Comparison of ENCODE assay signal across 36 cellular contexts in the genomic region with DNA sequence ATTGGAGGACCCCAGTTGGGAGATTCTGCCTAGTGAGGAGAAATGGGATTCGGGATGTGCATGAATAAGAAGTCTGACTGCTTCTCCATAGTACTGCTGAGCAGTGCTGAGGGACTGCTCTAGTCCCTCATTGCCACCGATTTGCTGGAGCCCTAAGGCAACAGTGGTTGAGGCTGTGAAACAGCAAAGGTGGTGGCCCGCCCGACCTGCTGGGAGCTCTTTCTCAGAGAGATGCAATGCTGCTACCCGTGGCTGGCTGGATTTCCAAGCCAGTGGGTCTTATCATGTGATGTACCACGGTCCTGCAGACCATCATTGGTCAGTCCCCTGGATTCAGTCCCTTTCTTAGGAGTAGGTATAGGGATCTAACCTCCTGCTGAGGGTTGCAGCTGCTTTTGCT. TPM values are rescaled to one million over a fixed set of nuclear protein-coding genes. Genes with fewer than 3 reads are reported as not detected.
"Had no signal": no experiment of that assay in that cellular context is flagged by ENCODE, and none has a peak within 500 bp of the region (broad histone marks: within the 10 kb centered on the region; RNA-seq: fewer than 3 reads in every experiment).

No MANE protein-coding gene starts in this region.

- H3K36me3 Mint-ChIP-seq: activated CD4-positive, alpha-beta memory T cell treated with anti-CD3 and anti-CD28 coated beads for 36 hours; activated naive CD4-positive, alpha-beta T cell treated with anti-CD3 and anti-CD28 coated beads, Interleukin-2, amount 50 U/mL, for 72 hours; activated naive CD8-positive, alpha-beta T cell treated with anti-CD3 and anti-CD28 coated beads for 36 hours had no signal

- DNase-seq: activated B cell treated with CpG ODN at 0.5 μM for 24 hours; activated CD4-positive, alpha-beta memory T cell treated with anti-CD3 and anti-CD28 coated beads for 36 hours; activated CD4-positive, alpha-beta T cell treated with anti-CD3 and anti-CD28 coated beads for 4 hours; activated CD4-positive, alpha-beta T cell treated with anti-CD3 and anti-CD28 coated beads, Interleukin-2, amount 10 ng/mL, durations not matched to agents 24 days and 14 days; activated CD4-positive, alpha-beta T cell treated with anti-CD3 and anti-CD28 coated beads, Interleukin-2, amount 50 U/mL, for 1 hour; activated CD4-positive, alpha-beta T cell treated with anti-CD3 and anti-CD28 coated beads, Interleukin-2, amount 50 U/mL, for 4 hours; activated CD4-positive, CD25-positive, alpha-beta regulatory T cell treated with anti-CD3 and anti-CD28 coated beads, Interleukin-2, amount 50 U/mL, for 72 hours; activated CD8-positive, alpha-beta memory T cell treated with anti-CD3 and anti-CD28 coated beads, Interleukin-2, amount 50 U/mL, for 4 hours; activated CD8-positive, alpha-beta T cell treated with anti-CD3 and anti-CD28 coated beads for 36 hours; activated effector memory CD4-positive, alpha-beta T cell treated with anti-CD3 and anti-CD28 coated beads, Interleukin-2, amount 50 U/mL, for 16 hours; activated gamma-delta T cell treated with Interleukin-2 at 50 U/mL for 16 hours; activated naive CD4-positive, alpha-beta T cell; activated naive CD4-positive, alpha-beta T cell treated with anti-CD3 and anti-CD28 coated beads for 36 hours; activated naive CD4-positive, alpha-beta T cell treated with anti-CD3 and anti-CD28 coated beads, Interleukin-2, amount 50 U/mL, for 16 hours; activated naive CD8-positive, alpha-beta T cell treated with anti-CD3 and anti-CD28 coated beads for 36 hours; activated T-cell treated with anti-CD3 and anti-CD28 coated beads for 4 hours; activated T-cell treated with anti-CD3 and anti-CD28 coated beads, Interleukin-2, amount 50 U/mL, for 1 hour; activated T-cell treated with anti-CD3 and anti-CD28 coated beads, Interleukin-2, amount 50 U/mL, for 4 hours; activated T-cell treated with anti-CD3 and anti-CD28 coated beads, Interleukin-2, amount 50 U/mL, for 72 hours; adrenal gland; amniotic stem cell; body of pancreas; brain microvascular endothelial cell; central memory CD4-positive, alpha-beta T cell; T-helper 1 cell; T-helper 2 cell; T-helper 9 cell had no signal

- H3K27ac ChIP-seq: adrenal gland, body of pancreas, brain microvascular endothelial cell, breast epithelium, VCaP had no signal

- H3K4me3 Mint-ChIP-seq: activated B cell treated with CpG ODN at 0.5 μM for 24 hours; activated CD4-positive, alpha-beta memory T cell treated with anti-CD3 and anti-CD28 coated beads for 36 hours; activated CD4-positive, alpha-beta T cell treated with anti-CD3 and anti-CD28 coated beads, Interleukin-2, amount 10 ng/mL, durations not matched to agents 24 days and 14 days; activated CD8-positive, alpha-beta T cell treated with anti-CD3 and anti-CD28 coated beads for 36 hours; activated naive CD4-positive, alpha-beta T cell treated with anti-CD3 and anti-CD28 coated beads for 36 hours; activated naive CD8-positive, alpha-beta T cell treated with anti-CD3 and anti-CD28 coated beads for 36 hours; activated T-cell treated with anti-CD3 and anti-CD28 coated beads, Interleukin-2, amount 50 U/mL, for 4 hours; activated T-cell treated with anti-CD3 and anti-CD28 coated beads, Interleukin-2, amount 50 U/mL, for 72 hours; activated T-helper 1 cell treated with anti-CD3 and anti-CD28 coated beads, Interleukin-12 subunit alpha, Interleukin-12 subunit beta, Interleukin-2, Interleukin-4 antibody, amounts not matched to agents 30 ng/mL and 10 ng/mL and 1 ng/mL, durations not matched to agents 14 hours and 24 hours and 36 hours; activated T-helper 17 cell treated with anti-CD3 and anti-CD28 coated beads, Interleukin-2, amount 50 U/mL, for 72 hours; T-helper 1 cell treated with Interleukin-12 subunit alpha and Interleukin-12 subunit beta and Interleukin-4 antibody, amounts not matched to agents 30 μg/mL and 1 μg/mL, for 36 hours; T-helper 2 cell treated with Interferon-gamma antibody and Interleukin-4, amounts not matched to agents 5 μg/mL and 100 μg/mL, for 36 hours had no signal

- H3K9me3 Mint-ChIP-seq: activated CD4-positive, alpha-beta memory T cell treated with anti-CD3 and anti-CD28 coated beads for 36 hours; activated CD4-positive, alpha-beta T cell treated with anti-CD3 and anti-CD28 coated beads, Interleukin-2, amount 10 ng/mL, durations not matched to agents 24 days and 14 days; activated CD8-positive, alpha-beta T cell treated with anti-CD3 and anti-CD28 coated beads for 36 hours; activated naive CD4-positive, alpha-beta T cell treated with anti-CD3 and anti-CD28 coated beads for 36 hours; activated T-cell treated with anti-CD3 and anti-CD28 coated beads, Interleukin-2, amount 50 U/mL, for 4 hours; activated T-cell treated with anti-CD3 and anti-CD28 coated beads, Interleukin-2, amount 50 U/mL, for 72 hours; activated T-helper 1 cell treated with anti-CD3 and anti-CD28 coated beads, Interleukin-12 subunit alpha, Interleukin-12 subunit beta, Interleukin-2, Interleukin-4 antibody, amounts not matched to agents 30 ng/mL and 10 ng/mL and 1 ng/mL, durations not matched to agents 14 hours and 24 hours and 36 hours; activated T-helper 17 cell treated with anti-CD3 and anti-CD28 coated beads, Interleukin-2, amount 50 U/mL, for 72 hours; T-helper 2 cell treated with Interferon-gamma antibody and Interleukin-4, amounts not matched to agents 5 μg/mL and 100 μg/mL, for 36 hours had no signal

- H3K4me1 Mint-ChIP-seq: activated CD4-positive, alpha-beta T cell treated with anti-CD3 and anti-CD28 coated beads, Interleukin-2, amount 10 ng/mL, durations not matched to agents 24 days and 14 days; activated naive CD8-positive, alpha-beta T cell treated with anti-CD3 and anti-CD28 coated beads for 36 hours; activated T-helper 17 cell treated with anti-CD3 and anti-CD28 coated beads, Interleukin-2, amount 50 U/mL, for 72 hours had no signal

- H3K9me3 ChIP-seq: adrenal gland, body of pancreas, breast epithelium had no signal

- H3K27ac Mint-ChIP-seq: activated B cell treated with CpG ODN at 0.5 μM for 24 hours; activated CD4-positive, alpha-beta memory T cell treated with anti-CD3 and anti-CD28 coated beads for 36 hours; activated CD4-positive, alpha-beta T cell treated with anti-CD3 and anti-CD28 coated beads, Interleukin-2, amount 10 ng/mL, durations not matched to agents 24 days and 14 days; activated CD8-positive, alpha-beta T cell treated with anti-CD3 and anti-CD28 coated beads for 36 hours; activated naive CD4-positive, alpha-beta T cell treated with anti-CD3 and anti-CD28 coated beads for 36 hours; activated naive CD4-positive, alpha-beta T cell treated with anti-CD3 and anti-CD28 coated beads, Interleukin-2, amount 50 U/mL, for 72 hours; activated naive CD8-positive, alpha-beta T cell treated with anti-CD3 and anti-CD28 coated beads for 36 hours; activated T-cell treated with anti-CD3 and anti-CD28 coated beads, Interleukin-2, amount 50 U/mL, for 72 hours; activated T-helper 1 cell treated with anti-CD3 and anti-CD28 coated beads, Interleukin-12 subunit alpha, Interleukin-12 subunit beta, Interleukin-2, Interleukin-4 antibody, amounts not matched to agents 30 ng/mL and 10 ng/mL and 1 ng/mL, durations not matched to agents 14 hours and 24 hours and 36 hours; T-helper 1 cell treated with Interleukin-12 subunit alpha and Interleukin-12 subunit beta and Interleukin-4 antibody, amounts not matched to agents 30 μg/mL and 1 μg/mL, for 36 hours; T-helper 2 cell treated with Interferon-gamma antibody and Interleukin-4, amounts not matched to agents 5 μg/mL and 100 μg/mL, for 36 hours had no signal

- H3K4me1 ChIP-seq: adrenal gland, body of pancreas, breast epithelium had no signal

- ATAC-seq: activated CD8-positive, alpha-beta T cell treated with anti-CD3 and anti-CD28 coated beads for 36 hours; activated naive CD4-positive, alpha-beta T cell treated with anti-CD3 and anti-CD28 coated beads, Interleukin-2, amount 50 U/mL, for 72 hours; activated T-cell treated with anti-CD3 and anti-CD28 coated beads, Interleukin-2, amount 50 U/mL, for 4 hours; activated T-cell treated with anti-CD3 and anti-CD28 coated beads, Interleukin-2, amount 50 U/mL, for 72 hours; activated T-helper 17 cell treated with anti-CD3 and anti-CD28 coated beads, Interleukin-2, amount 50 U/mL, for 72 hours; body of pancreas had no signal

- H3K27me3 ChIP-seq: adrenal gland, body of pancreas, brain microvascular endothelial cell, breast epithelium had no signal

- H3K27me3 Mint-ChIP-seq: activated B cell treated with CpG ODN at 0.5 μM for 24 hours; activated CD4-positive, alpha-beta memory T cell treated with anti-CD3 and anti-CD28 coated beads for 36 hours; activated CD8-positive, alpha-beta T cell treated with anti-CD3 and anti-CD28 coated beads for 36 hours; activated T-helper 17 cell treated with anti-CD3 and anti-CD28 coated beads, Interleukin-2, amount 50 U/mL, for 72 hours had no signal

- H3K4me3 ChIP-seq: adrenal gland, body of pancreas, breast epithelium had no signal

- H3K36me3 ChIP-seq: adrenal gland, brain microvascular endothelial cell, breast epithelium had no signal

RNA-seq across cellular contexts. Expression of gene GCSAM, which starts 42.6 kb away (rescaled TPM):
- total RNA-seq: astrocyte, body of pancreas, cardiac septum had no signal
